Comparison of ENCODE assay signal across 1 cellular context in genomic region chr19:35925501-35925900, GRCh38.
A peak's percentile ranks its signal among the peaks of the same experiment; 100 is the strongest.
TF ChIP-seq lines count a peak whose summit lies in the region.

No MANE protein-coding gene starts in this region.

TF ChIP-seq in HEK293, 187 proteins besides CTCF, POLR2A, EP300 and RAD21 (continued from another document):
- TF ChIP-seq ZNF280D (tag by site-specific recombination; IDR thresholded peaks at IDR 0.05) (peak; percentile 72; the same call in 1 of the 2 replicates), ZNF23 (tag by site-specific recombination; IDR thresholded peaks at IDR 0.05; ENCODE audit: borderline replicate concordance) (no peak), ZNF280C (tag by site-specific recombination; IDR thresholded peaks at IDR 0.05) (no peak), ZNF10 (tag by site-specific recombination; IDR thresholded peaks at IDR 0.05) (peak; percentile 67; the same call in 1 of the 2 replicates), INSM2 (tag by site-specific recombination; IDR thresholded peaks at IDR 0.05) (no peak)
